Comparison of ENCODE assay signal across 15 cellular contexts in the genomic region with DNA sequence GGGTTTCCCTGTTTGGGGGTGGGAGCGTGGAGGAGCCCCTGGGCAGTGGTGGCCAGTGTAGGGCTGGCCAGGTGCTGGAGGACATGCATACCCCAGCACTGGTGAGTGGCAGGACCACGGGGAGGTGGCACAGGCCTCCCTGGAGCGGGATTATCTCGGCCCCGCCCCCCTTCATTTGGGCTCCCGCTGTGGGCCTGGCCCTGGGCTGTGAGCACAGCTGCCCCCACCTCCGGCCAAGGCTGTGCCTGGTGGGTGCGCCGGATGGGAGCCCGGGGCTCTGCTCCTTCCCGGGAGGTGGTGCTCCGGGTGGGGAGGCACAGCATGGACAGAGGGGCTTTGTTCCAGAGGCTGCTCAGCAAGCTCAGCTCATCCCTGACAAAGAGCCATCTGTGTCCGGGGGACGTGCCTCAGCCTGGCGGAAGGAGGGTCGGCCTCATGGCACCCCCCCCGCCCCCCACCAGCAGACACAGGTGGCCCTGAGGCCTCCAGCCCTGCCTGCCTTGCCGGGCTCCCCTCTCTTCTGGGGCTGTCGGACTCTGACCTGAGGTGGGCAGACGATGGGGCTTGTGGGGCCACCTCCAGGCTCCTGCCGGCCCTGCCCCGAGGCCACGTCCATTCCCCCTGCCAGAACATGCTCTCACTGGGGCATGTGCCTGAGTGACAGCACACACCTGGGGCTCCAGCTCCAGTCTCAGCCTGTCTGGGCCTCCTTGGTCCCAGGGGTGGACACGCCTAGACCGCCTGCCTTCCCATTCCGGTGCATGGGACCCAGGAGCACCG. TPM values are rescaled to one million over a fixed set of nuclear protein-coding genes. Genes with fewer than 3 reads are reported as not detected.
DNase-seq lines count a peak whose midpoint lies in the region; ATAC-seq and TF ChIP-seq lines count a peak whose summit lies in the region.
"Had no signal": no experiment of that assay in that cellular context is flagged by ENCODE, and none has a peak within 500 bp of the region (broad histone marks: within the 10 kb centered on the region; RNA-seq: fewer than 3 reads in every experiment).

No MANE protein-coding gene starts in this region.

- H4K91ac ChIP-seq in neuronal stem cell (ENCODE audit: low read depth, low read length, poor library complexity): no peak overlapping the region

- no peaks in the 10 kb centered on the region for H3K27me3 ChIP-seq in neuronal stem cell (ENCODE audit: control insufficient read depth in 3 of 3, insufficient read depth in 3 of 3, low read depth in 1 of 3, low read length in 3 of 3)
- H3K27me3 ChIP-seq in Karpas-422 (ENCODE audit: low read length): no peaks in the 10 kb centered on the region

- H3K9ac ChIP-seq in neuronal stem cell (ENCODE audit: low read depth, low read length, poor library complexity) (peak overlapping the region; percentile 86), Karpas-422 (ENCODE audit: low read length) (no peak overlapping the region)

- peak overlapping the region; percentile 80 for H3K18ac ChIP-seq in neuronal stem cell (ENCODE audit: low read length)

- peak overlapping the region; percentile 48 for H2AFZ ChIP-seq in neuronal stem cell (ENCODE audit: low read length)
- H2AFZ ChIP-seq in Karpas-422 (ENCODE audit: low read length): no peak overlapping the region

- peaks cover 3% of the 10 kb centered on the region for H3K79me1 ChIP-seq in neuronal stem cell (ENCODE audit: low read depth, low read length)

- no peaks in the 10 kb centered on the region for H3K36me3 Mint-ChIP-seq in activated CD8-positive, alpha-beta memory T cell treated with anti-CD3 and anti-CD28 coated beads, Interleukin-2, amount 10 ng/mL, durations not matched to agents 7 days and 5 days

- peak overlapping the region; percentile 84 for H2BK12ac ChIP-seq in neuronal stem cell (ENCODE audit: low read length)

- H3K4me1 Mint-ChIP-seq in activated CD8-positive, alpha-beta memory T cell treated with anti-CD3 and anti-CD28 coated beads, Interleukin-2, amount 10 ng/mL, durations not matched to agents 7 days and 5 days: no peaks in the 10 kb centered on the region

- H3K4ac ChIP-seq in neuronal stem cell (ENCODE audit: low read length): peak overlapping the region; percentile 84

- H3K23ac ChIP-seq in neuronal stem cell (ENCODE audit: low read depth, low read length, poor library complexity): peak overlapping the region; percentile 80

- H3K9me3 ChIP-seq in neuronal stem cell (replicated peaks in 1 of 2; ENCODE audit: control insufficient read depth in 2 of 2, insufficient read depth in 1 of 2, low read depth in 1 of 2, low read length in 2 of 2) (peaks cover 0 to 4% of the 10 kb centered on the region in 2 donors), Karpas-422 (ENCODE audit: low read length) (no peaks in the 10 kb centered on the region)

- H3K4me3 ChIP-seq in epithelial cell of esophagus (ENCODE audit: low read length): no peak overlapping the region
- H3K4me3 ChIP-seq in neuronal stem cell (ENCODE audit: low read length in 2 of 2): peak overlapping the region in 1 of 2 donors; percentile 46
- no peak overlapping the region for H3K4me3 ChIP-seq in Karpas-422 (ENCODE audit: low read length)
- H3K4me3 ChIP-seq: SK-N-MC had no signal

- no CpG with 5 or more reads among the region's 27 CpGs for WGBS in neuronal stem cell (ENCODE audit: extremely low coverage in 2 of 2, insufficient read length in 2 of 2, insufficient replicate concordance in 1 of 2), 2 donors

- H3K36me3 ChIP-seq in neuronal stem cell (replicated peaks in 1 of 2; ENCODE audit: control insufficient read depth in 2 of 2, insufficient read depth in 2 of 2, low read length in 2 of 2) (peaks cover 0 to 3% of the 10 kb centered on the region in 2 donors), Karpas-422 (ENCODE audit: insufficient read depth, low read length) (no peaks in the 10 kb centered on the region)

- no peak overlapping the region for H3K4me3 Mint-ChIP-seq in activated CD8-positive, alpha-beta memory T cell treated with anti-CD3 and anti-CD28 coated beads, Interleukin-2, amount 10 ng/mL, durations not matched to agents 7 days and 5 days

- H3K27ac ChIP-seq in neuronal stem cell (replicated peaks; ENCODE audit: low read length): peak overlapping the region; percentile 71
- H3K27ac ChIP-seq in Karpas-422 (ENCODE audit: low read length): no peak overlapping the region
- H3K27ac ChIP-seq: C4-2B, SK-N-MC had no signal

- no peak overlapping the region for H3K27ac Mint-ChIP-seq in activated CD8-positive, alpha-beta memory T cell treated with anti-CD3 and anti-CD28 coated beads, Interleukin-2, amount 10 ng/mL, durations not matched to agents 7 days and 5 days

- DNase-seq in C1 segment of cervical spinal cord (lab: John Stamatoyannopoulos, UW) (peak in 13 of 14 donors; percentile 19 to 93 (median 77)), HuH-7.5 (ENCODE audit: low spot score) (peak; percentile 17), epithelial cell of esophagus (ENCODE audit: low read depth) (peak; percentile 49), neuronal stem cell (ENCODE audit: low spot score) (no peak), Karpas-422 (no peak), NCI-H2227 (lab: John Stamatoyannopoulos, UW; ENCODE audit: unreplicated experiment) (no peak)
- DNase-seq in activated CD8-positive, alpha-beta memory T cell treated with anti-CD3 and anti-CD28 coated beads, Interleukin-2, amount 10 ng/mL, durations not matched to agents 7 days and 5 days: no peak
- DNase-seq: activated CD4-positive, CD25-positive, alpha-beta regulatory T cell treated with anti-CD3 and anti-CD28 coated beads, Interleukin-2, amount 50 U/mL, for 72 hours; activated gamma-delta T cell treated with Interleukin-2 at 50 U/mL for 16 hours; central memory CD4-positive, alpha-beta T cell; NCI-H1092 treated with DMSO at 0.1 percent for 48 hours; stimulated activated CD8-positive, alpha-beta memory T cell treated with anti-CD3 and anti-CD28 coated beads, Interleukin-4, amount 100 ng/mL, for 48 hours had no signal

- peak overlapping the region; percentile 68 for H2BK5ac ChIP-seq in neuronal stem cell (ENCODE audit: low read length)

- peak overlapping the region; percentile 71 for H3K14ac ChIP-seq in neuronal stem cell (ENCODE audit: low read length)

- ATAC-seq in GM21737 (IDR thresholded peaks at IDR 0.05; ENCODE audit: unreplicated experiment): no peak
- ATAC-seq in activated CD8-positive, alpha-beta memory T cell treated with anti-CD3 and anti-CD28 coated beads, Interleukin-2, amount 10 ng/mL, durations not matched to agents 7 days and 5 days: no peak

- CTCF ChIA-PET in activated CD8-positive, alpha-beta memory T cell treated with anti-CD3 and anti-CD28 coated beads, Interleukin-2, amount 10 ng/mL, durations not matched to agents 7 days and 5 days (lab: Charles Lee): no interaction called here

- H2BK120ac ChIP-seq in neuronal stem cell (ENCODE audit: low read depth, low read length): peak overlapping the region; percentile 81

- TF ChIP-seq CTCF in epithelial cell of esophagus (IDR thresholded peaks at IDR 0.05; ENCODE audit: insufficient read depth, low read depth, low read length, missing control alignments): no peak

- H3K4me1 ChIP-seq in neuronal stem cell (ENCODE audit: control insufficient read depth in 2 of 2, insufficient read depth in 1 of 2, low read depth in 1 of 2, low read length in 2 of 2) (peaks cover 5 to 12% of the 10 kb centered on the region in 2 donors), Karpas-422 (ENCODE audit: low read length) (no peaks in the 10 kb centered on the region)

- H3K4me2 ChIP-seq in neuronal stem cell (ENCODE audit: insufficient read depth, low read length, poor library complexity, severe bottlenecking) (no peak overlapping the region), Karpas-422 (ENCODE audit: low read depth, low read length, poor library complexity, severe bottlenecking) (no peak overlapping the region)

- H3K9me2 ChIP-seq in Karpas-422 (replicated peaks; ENCODE audit: insufficient read depth, low read length): no peaks in the 10 kb centered on the region

- peaks cover 6% of the 10 kb centered on the region; the same call in 1 of the 2 replicates for H4K20me1 ChIP-seq in Karpas-422 (ENCODE audit: insufficient read depth, low read depth, low read length)

- no peaks in the 10 kb centered on the region for H3K79me2 ChIP-seq in Karpas-422 (ENCODE audit: low read length)

- no peaks in the 10 kb centered on the region for H3K27me3 Mint-ChIP-seq in activated CD8-positive, alpha-beta memory T cell treated with anti-CD3 and anti-CD28 coated beads, Interleukin-2, amount 10 ng/mL, durations not matched to agents 7 days and 5 days

- H3K9me3 Mint-ChIP-seq in activated CD8-positive, alpha-beta memory T cell treated with anti-CD3 and anti-CD28 coated beads, Interleukin-2, amount 10 ng/mL, durations not matched to agents 7 days and 5 days (ENCODE audit: low read depth): no peaks in the 10 kb centered on the region

- H2BK15ac ChIP-seq in neuronal stem cell (ENCODE audit: low read length): no peak overlapping the region

- H2AK5ac ChIP-seq in neuronal stem cell (ENCODE audit: low read depth, low read length): peak overlapping the region; percentile 88

- H4K8ac ChIP-seq in neuronal stem cell (ENCODE audit: low read depth, low read length): peak overlapping the region; percentile 96

RNA-seq across cellular contexts. Expression of a gene that starts 8.4 kb away (rescaled TPM):
- polyA plus RNA-seq in neuronal stem cell (2013, experiment 1 of 2): 13.4 TPM
- 11.7 TPM for polyA plus RNA-seq in neuronal stem cell (2013, experiment 2 of 2)
- total RNA-seq in Karpas-422 (2014; rRNA removed; shearing (Covaris generic); ENCODE audit: low replicate concordance): 9.8 and 35.6 TPM in 2 replicates
- 10 to 100 TPM; 40.6 to 56.8 TPM for total RNA-seq in activated CD8-positive, alpha-beta memory T cell treated with anti-CD3 and anti-CD28 coated beads, Interleukin-2, amount 10 ng/mL, durations not matched to agents 7 days and 5 days

RNA-seq across cellular contexts. Expression of a gene that starts 12.8 kb away (rescaled TPM):
- polyA plus RNA-seq in neuronal stem cell (2013, experiment 1 of 2): 98.0 TPM
- 93.7 TPM for polyA plus RNA-seq in neuronal stem cell (2013, experiment 2 of 2)
- 140 and 285 TPM in 2 replicates for total RNA-seq in Karpas-422 (2014; rRNA removed; shearing (Covaris generic); ENCODE audit: low replicate concordance)
- total RNA-seq in activated CD8-positive, alpha-beta memory T cell treated with anti-CD3 and anti-CD28 coated beads, Interleukin-2, amount 10 ng/mL, durations not matched to agents 7 days and 5 days: 100 to 1,000 TPM; 546 to 574 TPM

RNA-seq across cellular contexts. Expression of a gene that starts 24.8 kb away (rescaled TPM):
- 16.9 TPM for polyA plus RNA-seq in neuronal stem cell (2013, experiment 1 of 2)
- 15.2 TPM for polyA plus RNA-seq in neuronal stem cell (2013, experiment 2 of 2)
- 0.45 TPM in 1 of 2 replicates, not detected in the other for total RNA-seq in Karpas-422 (2014; rRNA removed; shearing (Covaris generic); ENCODE audit: low replicate concordance)
- under 1 TPM in 1 of 2 experiments, not detected in 1; 0.68 TPM for total RNA-seq in activated CD8-positive, alpha-beta memory T cell treated with anti-CD3 and anti-CD28 coated beads, Interleukin-2, amount 10 ng/mL, durations not matched to agents 7 days and 5 days

RNA-seq across cellular contexts. Expression of a gene that starts 26.9 kb away (rescaled TPM):
- 7.2 TPM for polyA plus RNA-seq in neuronal stem cell (2013, experiment 1 of 2)
- polyA plus RNA-seq in neuronal stem cell (2013, experiment 2 of 2): 6.3 TPM
- total RNA-seq in Karpas-422 (2014; rRNA removed; shearing (Covaris generic); ENCODE audit: low replicate concordance): 0.18 TPM in 1 of 2 replicates, not detected in the other
- 10 to 100 TPM; 11.5 to 11.9 TPM for total RNA-seq in activated CD8-positive, alpha-beta memory T cell treated with anti-CD3 and anti-CD28 coated beads, Interleukin-2, amount 10 ng/mL, durations not matched to agents 7 days and 5 days

Comparison
In these comparisons a context has a peak if more than half of its experiments do, and no peak if none do; other contexts are left out.
1. DNase-seq: peak in C1 segment of cervical spinal cord (13 of 14), HuH-7.5 (single experiment) and epithelial cell of esophagus (single experiment); none in neuronal stem cell (single experiment), Karpas-422 (single experiment), NCI-H2227 (single experiment) and activated CD8-positive, alpha-beta memory T cell treated with anti-CD3 and anti-CD28 coated beads, Interleukin-2, amount 10 ng/mL, durations not matched to agents 7 days and 5 days (single experiment).